In the genomic region with DNA sequence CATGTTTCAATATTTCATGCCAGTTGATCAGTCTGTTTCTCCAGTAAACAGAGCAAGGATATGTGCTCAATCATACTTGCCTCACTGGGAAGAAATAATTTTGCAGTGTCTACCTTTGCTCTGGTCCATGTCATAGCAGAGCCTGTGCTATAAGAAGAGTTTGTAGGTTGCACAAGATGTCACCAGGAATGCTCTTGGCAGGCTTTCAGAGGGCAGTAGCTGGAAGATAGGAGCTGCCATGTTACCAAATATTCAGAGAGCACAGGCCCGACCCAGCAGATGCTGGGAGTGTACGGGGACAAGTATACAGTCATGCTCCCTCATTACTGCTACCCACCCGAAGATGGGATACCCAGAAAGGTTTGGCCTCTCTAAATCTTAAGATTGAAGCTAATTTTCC, we compare ENCODE assay signal across 2 cellular contexts.
TF ChIP-seq lines count a peak whose summit lies in the region.

No MANE protein-coding gene starts in this region.

TF ChIP-seq in HepG2, 621 proteins besides CTCF, POLR2A, EP300 and RAD21:
- no peak for TF ChIP-seq LBX2 (CRISPR knock-in tag; IDR thresholded peaks at IDR 0.05; ENCODE audit: borderline replicate concordance)

TF ChIP-seq in K562, 482 proteins besides CTCF, POLR2A, EP300 and RAD21:
- TF ChIP-seq ZFX (CRISPR knock-in tag; IDR thresholded peaks at IDR 0.05) (0 out of 2 replicates have a peak, but pooled peaks have one; percentile 8), HDAC3 (IDR thresholded peaks at IDR 0.05; ENCODE audit: borderline replicate concordance, partially characterized antibody) (no peak)
